8 cellular contexts compared by ENCODE assay signal in genomic region chr19:7069042-7069903, GRCh38. TPM values are rescaled to one million over a fixed set of nuclear protein-coding genes. Genes with fewer than 3 reads are reported as not detected.
A peak's percentile ranks its signal among the peaks of the same experiment; 100 is the strongest.
DNase-seq lines count a peak whose midpoint lies in the region; ATAC-seq and TF ChIP-seq lines count a peak whose summit lies in the region.

TSS of gene ZNF557 (plus strand) at chr19:7069703. CDS start at chr19:7075075, 5,372 bp downstream.

- H3K4me3 Mint-ChIP-seq in WTC11 = peak within 1 kb of the TSS; percentile 94
- peak within 1 kb of the TSS; percentile 91 to 95 (median 93) for H3K4me3 Mint-ChIP-seq in immature natural killer cell

- H3K27me3 Mint-ChIP-seq in WTC11 (ENCODE audit: low read depth) (no peaks in the 10 kb centered on the region), immature natural killer cell (ENCODE audit: low read depth in 3 of 3) (peaks cover 2 to 16% (median 5%) of the 10 kb centered on the region in 3 donors)

- POLR2A ChIA-PET in WTC11 (lab: Charles Lee) = interaction anchor here (0.6 to 1.1 kb wide), 5 partner anchors 30 to 1165 kb away, joined by 3 to 4 read pairs (median 3); partner anchors contain the start of genes NDUFA11 and VMAC

- peaks cover 34% of the 10 kb centered on the region for H3K9me3 Mint-ChIP-seq in WTC11
- no peaks in the 10 kb centered on the region for H3K9me3 Mint-ChIP-seq in immature natural killer cell

- CTCF ChIA-PET in WTC11 (lab: Charles Lee) = interaction anchor here (0.5 to 1.5 kb wide), 12 partner anchors 24 to 1101 kb away, joined by 3 to 11 read pairs (median 4); a partner anchor contains a TSS

- TF ChIP-seq CTCF in WTC11 (IDR thresholded peaks at IDR 0.05) = no peak
- no peak for TF ChIP-seq CTCF in cardiac fibroblast (IDR thresholded peaks at IDR 0.05; ENCODE audit: low read depth, low read length)

- in situ Hi-C loops in GM18951 (cut with MboI; ENCODE audit: low sequenced_read_pairs, unreplicated experiment) = no loop called here

- H3K36me3 Mint-ChIP-seq in WTC11 (peaks cover 23% of the 10 kb centered on the region), immature natural killer cell (peaks cover 9 to 16% (median 15%) of the 10 kb centered on the region in 3 donors)

- DNase-seq in AG08396 (ENCODE audit: low spot score) (peak; percentile 97), NCI-H226 (peak; percentile 88), WTC11 (ENCODE audit: low spot score) (peak; percentile 99), cardiac fibroblast (ENCODE audit: low read depth in 2 of 2) (peak; percentile 98), immature natural killer cell (peak; percentile 99 to 100 (median 99)), smooth muscle cell of the brain vasculature (ENCODE audit: low read depth, low spot score) (peak; percentile 92)

- peak within 1 kb of the TSS; percentile 96 to 98 for H3K4me3 ChIP-seq in cardiac fibroblast (replicated peaks in 1 of 2; ENCODE audit: low read depth in 2 of 2, low read length in 2 of 2)

- peak; percentile 95 for ATAC-seq in HG03175 (IDR thresholded peaks at IDR 0.05; ENCODE audit: unreplicated experiment)
- peak; percentile 100 for ATAC-seq in WTC11

- H3K4me1 Mint-ChIP-seq in WTC11 (no peaks in the 10 kb centered on the region), immature natural killer cell (peaks cover 28 to 30% of the 10 kb centered on the region in 2 donors)

- H3K27ac Mint-ChIP-seq in WTC11 (peak within 1 kb of the TSS; percentile 91), immature natural killer cell (peak within 1 kb of the TSS; percentile 84 to 95 (median 88))

- TF ChIP-seq POLR2A in GM18951 (IDR thresholded peaks at IDR 0.05; ENCODE audit: extremely low read depth, insufficient read depth, insufficient read length) = peak; percentile 96

TF ChIP-seq in WTC11, 78 proteins besides CTCF, POLR2A, EP300 and RAD21:
- TF ChIP-seq SOX15 (CRISPR knock-in tag; IDR thresholded peaks at IDR 0.05) = no peak
- 0 out of 2 replicates have a peak, but pooled peaks have one; percentile 29 for TF ChIP-seq ESRRA (CRISPR knock-in tag; IDR thresholded peaks at IDR 0.05; ENCODE audit: borderline replicate concordance)
- no peak for TF ChIP-seq ELF4 (CRISPR knock-in tag; IDR thresholded peaks at IDR 0.05; ENCODE audit: low read depth)
- TF ChIP-seq SP1 (CRISPR knock-in tag; conservative IDR thresholded peaks at IDR 0.05) = peak; percentile 63
- TF ChIP-seq ATF2 (CRISPR knock-in tag; IDR thresholded peaks at IDR 0.05; ENCODE audit: borderline replicate concordance, low read depth) = no peak
- peak; percentile 56; the same call in 1 of the 2 replicates for TF ChIP-seq GABPB1 (CRISPR knock-in tag; IDR thresholded peaks at IDR 0.05)
- TF ChIP-seq HMGA2 (CRISPR knock-in tag; IDR thresholded peaks at IDR 0.05) = 0 out of 2 replicates have a peak, but pooled peaks have one; percentile 19
- peak; percentile 32; the same call in 1 of the 2 replicates for TF ChIP-seq ETV6 (CRISPR knock-in tag; IDR thresholded peaks at IDR 0.05)

RNA-seq across cellular contexts. Expression of gene ZNF557, which starts in this region (rescaled TPM):
- total RNA-seq in WTC11 (2021) = 6.7 to 7.5 TPM (median 7.5 TPM) in 3 replicates
- 1 to 10 TPM; 2.1 to 8.4 (median 2.4) TPM for polyA plus RNA-seq in immature natural killer cell

Comparison
In these comparisons a context has a peak if more than half of its experiments do, and no peak if none do; other contexts are left out.
1. Peak in every context shown above with its lines: DNase-seq, ATAC-seq and H3K4me3 ChIP-seq.